In the genomic region with DNA sequence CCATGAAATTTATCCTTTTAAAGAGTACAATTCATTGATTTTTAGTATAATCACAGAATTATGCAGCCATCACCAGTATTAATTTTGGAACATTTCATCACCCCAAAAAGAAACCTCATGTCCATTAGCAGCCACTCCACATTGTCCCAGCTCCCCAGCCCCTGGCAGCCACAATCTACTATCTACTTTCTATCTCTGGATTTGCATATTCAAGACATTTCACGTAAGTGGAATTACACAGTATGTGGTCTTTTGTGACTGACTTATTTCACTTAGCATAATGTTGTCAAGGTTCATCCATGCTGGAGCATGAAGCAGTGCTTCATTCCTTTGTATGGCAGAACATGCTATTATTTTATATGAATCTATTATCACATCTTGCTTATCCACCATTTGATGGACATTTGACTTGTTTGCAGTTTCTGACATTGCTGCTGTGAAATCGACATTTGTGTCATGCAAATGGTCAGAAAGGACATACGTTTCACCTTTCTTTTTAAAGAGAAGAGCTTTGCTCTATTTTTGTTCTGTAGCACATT, we compare ENCODE assay signal across 2 cellular contexts.
A peak's percentile ranks its signal among the peaks of the same experiment; 100 is the strongest.
TF ChIP-seq lines count a peak whose summit lies in the region.

No MANE protein-coding gene starts in this region.

TF ChIP-seq in GM12878, 131 proteins besides CTCF, POLR2A, EP300 and RAD21 (continues in another document):
- TF ChIP-seq, protein P1, sequence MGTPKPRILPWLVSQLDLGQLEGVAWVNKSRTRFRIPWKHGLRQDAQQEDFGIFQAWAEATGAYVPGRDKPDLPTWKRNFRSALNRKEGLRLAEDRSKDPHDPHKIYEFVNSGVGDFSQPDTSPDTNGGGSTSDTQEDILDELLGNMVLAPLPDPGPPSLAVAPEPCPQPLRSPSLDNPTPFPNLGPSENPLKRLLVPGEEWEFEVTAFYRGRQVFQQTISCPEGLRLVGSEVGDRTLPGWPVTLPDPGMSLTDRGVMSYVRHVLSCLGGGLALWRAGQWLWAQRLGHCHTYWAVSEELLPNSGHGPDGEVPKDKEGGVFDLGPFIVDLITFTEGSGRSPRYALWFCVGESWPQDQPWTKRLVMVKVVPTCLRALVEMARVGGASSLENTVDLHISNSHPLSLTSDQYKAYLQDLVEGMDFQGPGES (IDR thresholded peaks at IDR 0.05) = no peak
- TF ChIP-seq, protein P2, sequence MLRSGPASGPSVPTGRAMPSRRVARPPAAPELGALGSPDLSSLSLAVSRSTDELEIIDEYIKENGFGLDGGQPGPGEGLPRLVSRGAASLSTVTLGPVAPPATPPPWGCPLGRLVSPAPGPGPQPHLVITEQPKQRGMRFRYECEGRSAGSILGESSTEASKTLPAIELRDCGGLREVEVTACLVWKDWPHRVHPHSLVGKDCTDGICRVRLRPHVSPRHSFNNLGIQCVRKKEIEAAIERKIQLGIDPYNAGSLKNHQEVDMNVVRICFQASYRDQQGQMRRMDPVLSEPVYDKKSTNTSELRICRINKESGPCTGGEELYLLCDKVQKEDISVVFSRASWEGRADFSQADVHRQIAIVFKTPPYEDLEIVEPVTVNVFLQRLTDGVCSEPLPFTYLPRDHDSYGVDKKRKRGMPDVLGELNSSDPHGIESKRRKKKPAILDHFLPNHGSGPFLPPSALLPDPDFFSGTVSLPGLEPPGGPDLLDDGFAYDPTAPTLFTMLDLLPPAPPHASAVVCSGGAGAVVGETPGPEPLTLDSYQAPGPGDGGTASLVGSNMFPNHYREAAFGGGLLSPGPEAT (IDR thresholded peaks at IDR 0.05; ENCODE audit: low read depth) = no peak
- TF ChIP-seq, protein P3, sequence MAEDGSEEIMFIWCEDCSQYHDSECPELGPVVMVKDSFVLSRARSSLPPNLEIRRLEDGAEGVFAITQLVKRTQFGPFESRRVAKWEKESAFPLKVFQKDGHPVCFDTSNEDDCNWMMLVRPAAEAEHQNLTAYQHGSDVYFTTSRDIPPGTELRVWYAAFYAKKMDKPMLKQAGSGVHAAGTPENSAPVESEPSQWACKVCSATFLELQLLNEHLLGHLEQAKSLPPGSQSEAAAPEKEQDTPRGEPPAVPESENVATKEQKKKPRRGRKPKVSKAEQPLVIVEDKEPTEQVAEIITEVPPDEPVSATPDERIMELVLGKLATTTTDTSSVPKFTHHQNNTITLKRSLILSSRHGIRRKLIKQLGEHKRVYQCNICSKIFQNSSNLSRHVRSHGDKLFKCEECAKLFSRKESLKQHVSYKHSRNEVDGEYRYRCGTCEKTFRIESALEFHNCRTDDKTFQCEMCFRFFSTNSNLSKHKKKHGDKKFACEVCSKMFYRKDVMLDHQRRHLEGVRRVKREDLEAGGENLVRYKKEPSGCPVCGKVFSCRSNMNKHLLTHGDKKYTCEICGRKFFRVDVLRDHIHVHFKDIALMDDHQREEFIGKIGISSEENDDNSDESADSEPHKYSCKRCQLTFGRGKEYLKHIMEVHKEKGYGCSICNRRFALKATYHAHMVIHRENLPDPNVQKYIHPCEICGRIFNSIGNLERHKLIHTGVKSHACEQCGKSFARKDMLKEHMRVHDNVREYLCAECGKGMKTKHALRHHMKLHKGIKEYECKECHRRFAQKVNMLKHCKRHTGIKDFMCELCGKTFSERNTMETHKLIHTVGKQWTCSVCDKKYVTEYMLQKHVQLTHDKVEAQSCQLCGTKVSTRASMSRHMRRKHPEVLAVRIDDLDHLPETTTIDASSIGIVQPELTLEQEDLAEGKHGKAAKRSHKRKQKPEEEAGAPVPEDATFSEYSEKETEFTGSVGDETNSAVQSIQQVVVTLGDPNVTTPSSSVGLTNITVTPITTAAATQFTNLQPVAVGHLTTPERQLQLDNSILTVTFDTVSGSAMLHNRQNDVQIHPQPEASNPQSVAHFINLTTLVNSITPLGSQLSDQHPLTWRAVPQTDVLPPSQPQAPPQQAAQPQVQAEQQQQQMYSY (CRISPR knock-in tag; IDR thresholded peaks at IDR 0.05) = no peak
- TF ChIP-seq BRCA1 (IDR thresholded peaks at IDR 0.05; ENCODE audit: low read depth, low read length) (no peak), TCF3 (IDR thresholded peaks at IDR 0.05; ENCODE audit: borderline replicate concordance, insufficient read depth, low read depth, low read length) (no peak), JUND (IDR thresholded peaks at IDR 0.05; ENCODE audit: low read depth, low read length) (no peak), SPI1 (IDR thresholded peaks at IDR 0.05; ENCODE audit: borderline replicate concordance, insufficient read depth, low read depth, low read length) (no peak), PAX8 (IDR thresholded peaks at IDR 0.05) (no peak), CBX5 (IDR thresholded peaks at IDR 0.05; ENCODE audit: low read depth) (no peak)
- TF ChIP-seq, protein P4, sequence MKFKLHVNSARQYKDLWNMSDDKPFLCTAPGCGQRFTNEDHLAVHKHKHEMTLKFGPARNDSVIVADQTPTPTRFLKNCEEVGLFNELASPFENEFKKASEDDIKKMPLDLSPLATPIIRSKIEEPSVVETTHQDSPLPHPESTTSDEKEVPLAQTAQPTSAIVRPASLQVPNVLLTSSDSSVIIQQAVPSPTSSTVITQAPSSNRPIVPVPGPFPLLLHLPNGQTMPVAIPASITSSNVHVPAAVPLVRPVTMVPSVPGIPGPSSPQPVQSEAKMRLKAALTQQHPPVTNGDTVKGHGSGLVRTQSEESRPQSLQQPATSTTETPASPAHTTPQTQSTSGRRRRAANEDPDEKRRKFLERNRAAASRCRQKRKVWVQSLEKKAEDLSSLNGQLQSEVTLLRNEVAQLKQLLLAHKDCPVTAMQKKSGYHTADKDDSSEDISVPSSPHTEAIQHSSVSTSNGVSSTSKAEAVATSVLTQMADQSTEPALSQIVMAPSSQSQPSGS (IDR thresholded peaks at IDR 0.05; ENCODE audit: low read length) = no peak
- TF ChIP-seq, protein P5, sequence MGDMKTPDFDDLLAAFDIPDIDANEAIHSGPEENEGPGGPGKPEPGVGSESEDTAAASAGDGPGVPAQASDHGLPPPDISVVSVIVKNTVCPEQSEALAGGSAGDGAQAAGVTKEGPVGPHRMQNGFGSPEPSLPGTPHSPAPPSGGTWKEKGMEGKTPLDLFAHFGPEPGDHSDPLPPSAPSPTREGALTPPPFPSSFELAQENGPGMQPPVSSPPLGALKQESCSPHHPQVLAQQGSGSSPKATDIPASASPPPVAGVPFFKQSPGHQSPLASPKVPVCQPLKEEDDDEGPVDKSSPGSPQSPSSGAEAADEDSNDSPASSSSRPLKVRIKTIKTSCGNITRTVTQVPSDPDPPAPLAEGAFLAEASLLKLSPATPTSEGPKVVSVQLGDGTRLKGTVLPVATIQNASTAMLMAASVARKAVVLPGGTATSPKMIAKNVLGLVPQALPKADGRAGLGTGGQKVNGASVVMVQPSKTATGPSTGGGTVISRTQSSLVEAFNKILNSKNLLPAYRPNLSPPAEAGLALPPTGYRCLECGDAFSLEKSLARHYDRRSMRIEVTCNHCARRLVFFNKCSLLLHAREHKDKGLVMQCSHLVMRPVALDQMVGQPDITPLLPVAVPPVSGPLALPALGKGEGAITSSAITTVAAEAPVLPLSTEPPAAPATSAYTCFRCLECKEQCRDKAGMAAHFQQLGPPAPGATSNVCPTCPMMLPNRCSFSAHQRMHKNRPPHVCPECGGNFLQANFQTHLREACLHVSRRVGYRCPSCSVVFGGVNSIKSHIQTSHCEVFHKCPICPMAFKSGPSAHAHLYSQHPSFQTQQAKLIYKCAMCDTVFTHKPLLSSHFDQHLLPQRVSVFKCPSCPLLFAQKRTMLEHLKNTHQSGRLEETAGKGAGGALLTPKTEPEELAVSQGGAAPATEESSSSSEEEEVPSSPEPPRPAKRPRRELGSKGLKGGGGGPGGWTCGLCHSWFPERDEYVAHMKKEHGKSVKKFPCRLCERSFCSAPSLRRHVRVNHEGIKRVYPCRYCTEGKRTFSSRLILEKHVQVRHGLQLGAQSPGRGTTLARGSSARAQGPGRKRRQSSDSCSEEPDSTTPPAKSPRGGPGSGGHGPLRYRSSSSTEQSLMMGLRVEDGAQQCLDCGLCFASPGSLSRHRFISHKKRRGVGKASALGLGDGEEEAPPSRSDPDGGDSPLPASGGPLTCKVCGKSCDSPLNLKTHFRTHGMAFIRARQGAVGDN (IDR thresholded peaks at IDR 0.05) = no peak

TF ChIP-seq in neural cell, 6 proteins besides CTCF, POLR2A, EP300 and RAD21:
- TF ChIP-seq, protein P6, sequence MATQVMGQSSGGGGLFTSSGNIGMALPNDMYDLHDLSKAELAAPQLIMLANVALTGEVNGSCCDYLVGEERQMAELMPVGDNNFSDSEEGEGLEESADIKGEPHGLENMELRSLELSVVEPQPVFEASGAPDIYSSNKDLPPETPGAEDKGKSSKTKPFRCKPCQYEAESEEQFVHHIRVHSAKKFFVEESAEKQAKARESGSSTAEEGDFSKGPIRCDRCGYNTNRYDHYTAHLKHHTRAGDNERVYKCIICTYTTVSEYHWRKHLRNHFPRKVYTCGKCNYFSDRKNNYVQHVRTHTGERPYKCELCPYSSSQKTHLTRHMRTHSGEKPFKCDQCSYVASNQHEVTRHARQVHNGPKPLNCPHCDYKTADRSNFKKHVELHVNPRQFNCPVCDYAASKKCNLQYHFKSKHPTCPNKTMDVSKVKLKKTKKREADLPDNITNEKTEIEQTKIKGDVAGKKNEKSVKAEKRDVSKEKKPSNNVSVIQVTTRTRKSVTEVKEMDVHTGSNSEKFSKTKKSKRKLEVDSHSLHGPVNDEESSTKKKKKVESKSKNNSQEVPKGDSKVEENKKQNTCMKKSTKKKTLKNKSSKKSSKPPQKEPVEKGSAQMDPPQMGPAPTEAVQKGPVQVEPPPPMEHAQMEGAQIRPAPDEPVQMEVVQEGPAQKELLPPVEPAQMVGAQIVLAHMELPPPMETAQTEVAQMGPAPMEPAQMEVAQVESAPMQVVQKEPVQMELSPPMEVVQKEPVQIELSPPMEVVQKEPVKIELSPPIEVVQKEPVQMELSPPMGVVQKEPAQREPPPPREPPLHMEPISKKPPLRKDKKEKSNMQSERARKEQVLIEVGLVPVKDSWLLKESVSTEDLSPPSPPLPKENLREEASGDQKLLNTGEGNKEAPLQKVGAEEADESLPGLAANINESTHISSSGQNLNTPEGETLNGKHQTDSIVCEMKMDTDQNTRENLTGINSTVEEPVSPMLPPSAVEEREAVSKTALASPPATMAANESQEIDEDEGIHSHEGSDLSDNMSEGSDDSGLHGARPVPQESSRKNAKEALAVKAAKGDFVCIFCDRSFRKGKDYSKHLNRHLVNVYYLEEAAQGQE (IDR thresholded peaks at IDR 0.05; ENCODE audit: borderline replicate concordance) = peak; percentile 37
- TF ChIP-seq MXI1 (conservative IDR thresholded peaks at IDR 0.05; ENCODE audit: poor library complexity, severe bottlenecking) (no peak), POLR2AphosphoS5 (IDR thresholded peaks at IDR 0.05) (peak; percentile 75)
